ENCODE assay signal across 23 cellular contexts in genomic region chr6:37704066-37704465, GRCh38. TPM values are rescaled to one million over a fixed set of nuclear protein-coding genes. Genes with fewer than 3 reads are reported as not detected.
DNase-seq lines count a peak whose midpoint lies in the region; ATAC-seq and TF ChIP-seq lines count a peak whose summit lies in the region.
"Had no signal": no experiment of that assay in that cellular context is flagged by ENCODE, and none has a peak within 500 bp of the region (broad histone marks: within the 10 kb centered on the region; RNA-seq: fewer than 3 reads in every experiment).

No MANE protein-coding gene starts in this region.

- 97% methylated on average over 2 of the region's 2 CpGs for WGBS in mesenchymal stem cell
- WGBS in mesendoderm (ENCODE audit: extremely low coverage, insufficient coverage, low lambda C conversion rate), result no CpG with 5 or more reads among the region's 2 CpGs

- H3K14ac ChIP-seq in mesenchymal stem cell (ENCODE audit: low read length in 2 of 2), result no peak overlapping the region

- no peak for DNase-seq in activated naive CD4-positive, alpha-beta T cell treated with anti-CD3 and anti-CD28 coated beads, Interleukin-2, amount 50 U/mL, for 72 hours (ENCODE audit: low spot score in 2 of 2)
- DNase-seq in NB4 (ENCODE audit: low read depth), result peak; percentile 70
- DNase-seq in mesenchymal stem cell, result no peak
- DNase-seq in nucleus accumbens (lab: John Stamatoyannopoulos, UW), result no peak
- DNase-seq in mesendoderm, result no peak
- DNase-seq: BE2C; Caco-2; CD4-positive, alpha-beta memory T cell; DMS153; GOT3; Kasumi-1; NCI-H1048; NCI-H1436; NCI-H187 treated with DMSO at 0.1 percent for 48 hours; NCI-H2107; NCI-H2227 treated with DMSO at 0.1 percent for 48 hours; NCI-H510A treated with DMSO at 0.1 percent for 48 hours; OCI-M1; SJCRH30; T-helper 1 cell had no signal

- H3K9me3 ChIP-seq in mesenchymal stem cell (ENCODE audit: control insufficient read depth, low read length), result no peaks in the 10 kb centered on the region
- H3K9me3 ChIP-seq: BE2C, Caco-2, SJCRH30 had no signal

- H2BK120ac ChIP-seq in mesenchymal stem cell (ENCODE audit: low read depth, low read length) (no peak overlapping the region), mesendoderm (ENCODE audit: low read depth, low read length) (no peak overlapping the region)

- no peaks in the 10 kb centered on the region for H3K36me3 Mint-ChIP-seq in activated naive CD4-positive, alpha-beta T cell treated with anti-CD3 and anti-CD28 coated beads, Interleukin-2, amount 50 U/mL, for 24 hours
- H3K36me3 Mint-ChIP-seq in activated naive CD4-positive, alpha-beta T cell treated with anti-CD3 and anti-CD28 coated beads, Interleukin-2, amount 50 U/mL, for 72 hours, result no peaks in the 10 kb centered on the region

- no peak for ATAC-seq in activated naive CD4-positive, alpha-beta T cell treated with anti-CD3 and anti-CD28 coated beads, Interleukin-2, amount 50 U/mL, for 72 hours
- ATAC-seq in HG03521 (IDR thresholded peaks at IDR 0.05; ENCODE audit: unreplicated experiment), result no peak

- H3K4me3 ChIP-seq in NB4 (ENCODE audit: low read depth, low read length) (no peak overlapping the region), mesenchymal stem cell (ENCODE audit: insufficient read depth in 1 of 2, low read depth in 1 of 2, low read length in 2 of 2) (no peak overlapping the region), mesendoderm (ENCODE audit: low read length) (no peak overlapping the region)
- H3K4me3 ChIP-seq: SJCRH30 had no signal

- H3K4me2 ChIP-seq in mesenchymal stem cell (ENCODE audit: low read length, poor library complexity, severe bottlenecking) (no peak overlapping the region), mesendoderm (ENCODE audit: low read length) (no peak overlapping the region)

- H3K9me3 Mint-ChIP-seq in activated naive CD4-positive, alpha-beta T cell treated with anti-CD3 and anti-CD28 coated beads, Interleukin-2, amount 50 U/mL, for 24 hours, result no peaks in the 10 kb centered on the region
- H3K9me3 Mint-ChIP-seq in activated naive CD4-positive, alpha-beta T cell treated with anti-CD3 and anti-CD28 coated beads, Interleukin-2, amount 50 U/mL, for 72 hours, result no peaks in the 10 kb centered on the region

- no peaks in the 10 kb centered on the region for H3K79me1 ChIP-seq in mesenchymal stem cell (replicated peaks; ENCODE audit: low read length, poor library complexity, severe bottlenecking)
- no peaks in the 10 kb centered on the region for H3K79me1 ChIP-seq in mesendoderm (ENCODE audit: low read length)

- H2BK12ac ChIP-seq in mesenchymal stem cell (ENCODE audit: low read length in 2 of 2), result peak overlapping the region in 1 of 2 experiments; percentile 29

- no peak for TF ChIP-seq POLR2A in NB4 (IDR thresholded peaks at IDR 0.05; ENCODE audit: extremely low read depth, insufficient read length)

- H4K8ac ChIP-seq in mesenchymal stem cell (ENCODE audit: low read length), result no peak overlapping the region
- H4K8ac ChIP-seq in mesendoderm (ENCODE audit: low read depth, low read length), result no peak overlapping the region

- H3K27me3 Mint-ChIP-seq in activated naive CD4-positive, alpha-beta T cell treated with anti-CD3 and anti-CD28 coated beads, Interleukin-2, amount 50 U/mL, for 24 hours, result peaks cover 4% of the 10 kb centered on the region

- no peak overlapping the region for H3K9ac ChIP-seq in mesenchymal stem cell (ENCODE audit: low read length)
- no peak overlapping the region for H3K9ac ChIP-seq in mesendoderm (ENCODE audit: low read length)

- H3K4me1 Mint-ChIP-seq in activated naive CD4-positive, alpha-beta T cell treated with anti-CD3 and anti-CD28 coated beads, Interleukin-2, amount 50 U/mL, for 24 hours, result peaks cover 20% of the 10 kb centered on the region

- no peak for TF ChIP-seq CTCF in NB4 (IDR thresholded peaks at IDR 0.05; ENCODE audit: low read depth, low read length)

- peak overlapping the region; percentile 52 for H3K27ac Mint-ChIP-seq in activated naive CD4-positive, alpha-beta T cell treated with anti-CD3 and anti-CD28 coated beads, Interleukin-2, amount 50 U/mL, for 24 hours
- no peak overlapping the region for H3K27ac Mint-ChIP-seq in activated naive CD4-positive, alpha-beta T cell treated with anti-CD3 and anti-CD28 coated beads, Interleukin-2, amount 50 U/mL, for 72 hours

- H3K27ac ChIP-seq in mesenchymal stem cell (ENCODE audit: low read length, poor library complexity, severe bottlenecking), result no peak overlapping the region
- no peak overlapping the region for H3K27ac ChIP-seq in mesendoderm (ENCODE audit: low read depth, low read length)
- H3K27ac ChIP-seq: SJCRH30 had no signal

- H3K4me1 ChIP-seq in mesenchymal stem cell (ENCODE audit: control insufficient read depth, insufficient read depth, low read depth, low read length) (peaks cover 14% of the 10 kb centered on the region), mesendoderm (ENCODE audit: control insufficient read depth, low read depth, low read length) (peaks cover 5% of the 10 kb centered on the region)

- no peak overlapping the region for H3K4me3 Mint-ChIP-seq in activated naive CD4-positive, alpha-beta T cell treated with anti-CD3 and anti-CD28 coated beads, Interleukin-2, amount 50 U/mL, for 24 hours

- no peak overlapping the region for H2AFZ ChIP-seq in mesenchymal stem cell (ENCODE audit: low read depth, low read length)

- H3K27me3 ChIP-seq in mesenchymal stem cell (ENCODE audit: control insufficient read depth in 1 of 2, insufficient read depth in 1 of 2, low read length in 2 of 2), result peaks cover 0 to 14% of the 10 kb centered on the region in 2 experiments
- peaks cover 15% of the 10 kb centered on the region for H3K27me3 ChIP-seq in mesendoderm (ENCODE audit: insufficient read depth, low read length, poor library complexity)
- H3K27me3 ChIP-seq: BE2C, SJCRH30 had no signal

- no peaks in the 10 kb centered on the region for H3K79me2 ChIP-seq in mesendoderm (ENCODE audit: control insufficient read depth, insufficient read depth, low read length)

- H3K4ac ChIP-seq in mesenchymal stem cell (ENCODE audit: low read depth in 1 of 2, low read length in 2 of 2) (no peak overlapping the region), mesendoderm (ENCODE audit: low read depth, low read length) (no peak overlapping the region)

- no peak overlapping the region for H4K5ac ChIP-seq in mesendoderm (ENCODE audit: low read length)

- H2BK5ac ChIP-seq in mesenchymal stem cell (ENCODE audit: low read depth, low read length, poor library complexity, severe bottlenecking) (no peak overlapping the region), mesendoderm (ENCODE audit: low read length) (no peak overlapping the region)

- H3K18ac ChIP-seq in mesenchymal stem cell (ENCODE audit: low read depth in 1 of 2, low read length in 2 of 2), result no peak overlapping the region
- H3K18ac ChIP-seq in mesendoderm (ENCODE audit: low read length), result no peak overlapping the region

- H3K36me3 ChIP-seq in mesenchymal stem cell (ENCODE audit: control insufficient read depth in 1 of 2, insufficient read depth in 2 of 2, low read depth in 1 of 2, low read length in 2 of 2) (no peaks in the 10 kb centered on the region), mesendoderm (ENCODE audit: control insufficient read depth, insufficient read depth, low read length) (no peaks in the 10 kb centered on the region)
- H3K36me3 ChIP-seq: BE2C, SJCRH30 had no signal

- no peak overlapping the region for H3K56ac ChIP-seq in mesendoderm (ENCODE audit: low read length)

- H2BK15ac ChIP-seq in mesenchymal stem cell (ENCODE audit: low read depth, poor library complexity, severe bottlenecking) (no peak overlapping the region), mesendoderm (replicated peaks; ENCODE audit: low read depth) (no peak overlapping the region)

- no peak overlapping the region for H4K91ac ChIP-seq in mesenchymal stem cell (ENCODE audit: low read length)

- H2AK5ac ChIP-seq in mesenchymal stem cell (ENCODE audit: low read length, severe bottlenecking) (peak overlapping the region; percentile 24), mesendoderm (ENCODE audit: low read length) (no peak overlapping the region)

- no peak overlapping the region for H3K23ac ChIP-seq in mesenchymal stem cell (ENCODE audit: low read length in 2 of 2)
- no peak overlapping the region for H3K23ac ChIP-seq in mesendoderm (ENCODE audit: low read length)

RNA-seq across cellular contexts. Expression of gene MDGA1, which starts 6.4 kb away (rescaled TPM):
- under 1 TPM; 0.39 to 0.71 TPM for total RNA-seq in activated naive CD4-positive, alpha-beta T cell treated with anti-CD3 and anti-CD28 coated beads, Interleukin-2, amount 50 U/mL, for 72 hours
- 2.1 TPM for polyA plus RNA-seq in mesenchymal stem cell (2013, experiment 1 of 2)
- polyA plus RNA-seq in mesenchymal stem cell (2013, experiment 2 of 2), result 1.8 TPM
- 0.39 TPM for polyA plus RNA-seq in mesendoderm (2013, experiment 1 of 2)
- 0.35 TPM for polyA plus RNA-seq in mesendoderm (2013, experiment 2 of 2)
- total RNA-seq: MCF 10A had no signal
